Comparison of ENCODE assay signal across 9 cellular contexts in the genomic region with DNA sequence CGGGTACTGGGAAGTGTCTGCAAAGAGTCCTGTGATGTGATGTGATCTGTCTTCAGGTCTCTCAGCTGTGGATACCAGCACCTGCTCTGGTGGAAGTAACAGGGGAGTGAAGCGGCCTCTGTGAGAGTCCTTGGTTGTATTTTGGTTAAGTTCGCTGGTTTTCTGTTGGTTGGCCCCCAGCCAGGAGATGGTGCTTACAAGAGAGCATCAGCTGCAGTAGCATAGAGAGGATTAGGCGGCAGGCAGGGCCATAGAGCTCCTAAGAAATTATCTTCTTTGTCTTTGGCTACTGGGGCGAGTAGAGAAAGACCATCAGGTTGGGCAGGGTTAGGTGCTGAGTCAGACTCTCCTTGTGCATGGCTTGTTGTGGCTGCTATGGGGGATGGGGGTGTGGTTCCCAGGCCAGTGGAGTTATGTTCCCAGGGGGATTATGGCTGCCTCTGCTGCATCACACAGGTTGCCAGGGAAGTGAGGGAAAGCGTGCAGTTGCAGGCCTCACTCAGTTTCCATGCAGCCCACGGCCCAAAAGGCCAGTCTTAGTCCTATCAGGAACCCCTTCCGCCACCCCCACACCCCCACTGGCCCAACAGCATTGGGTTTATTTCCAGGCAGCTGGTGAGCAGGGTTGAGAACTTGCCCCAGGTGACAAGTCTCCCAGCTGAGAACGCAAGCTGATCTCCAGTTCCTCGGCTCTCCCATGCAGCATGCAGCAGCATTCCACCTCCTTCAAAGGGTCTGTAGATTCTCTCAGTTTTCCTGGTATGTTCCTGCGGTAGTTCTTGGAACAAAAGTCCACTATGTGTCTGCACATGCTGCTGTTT.
DNase-seq lines count a peak whose midpoint lies in the region; ATAC-seq and TF ChIP-seq lines count a peak whose summit lies in the region.
"Had no signal": no experiment of that assay in that cellular context is flagged by ENCODE, and none has a peak within 500 bp of the region (broad histone marks: within the 10 kb centered on the region; RNA-seq: fewer than 3 reads in every experiment).

No MANE protein-coding gene starts in this region.

- H3K36me3 ChIP-seq in H7 (replicated peaks; ENCODE audit: control insufficient read depth, insufficient read depth, low read length): no peaks in the 10 kb centered on the region

- no peaks in the 10 kb centered on the region for H3K27me3 ChIP-seq in H7 (ENCODE audit: control insufficient read depth, insufficient read depth, low read length)

- in situ Hi-C loops in astrocyte of the spinal cord (cut with HindIII; ENCODE audit: low sequenced_read_pairs): no loop called here

- H3K4me3 Mint-ChIP-seq in Calu3 (ENCODE audit: low read depth, unreplicated experiment): no peak overlapping the region

- ATAC-seq in GM21515 (IDR thresholded peaks at IDR 0.05; ENCODE audit: unreplicated experiment): no peak
- no peak for ATAC-seq in GM21360 (IDR thresholded peaks at IDR 0.05; ENCODE audit: unreplicated experiment)

- intact Hi-C loops in Calu3 (cut with micrococcal nuclease; ENCODE audit: unreplicated experiment): no loop called here

- no peaks in the 10 kb centered on the region for H3K4me1 Mint-ChIP-seq in Calu3 (ENCODE audit: low read depth, unreplicated experiment)

- CTCF ChIA-PET in Calu3 (lab: Charles Lee): no interaction called here

- no peak overlapping the region for H3K4me3 ChIP-seq in astrocyte of the spinal cord (ENCODE audit: low read depth, low read length)
- no peak overlapping the region for H3K4me3 ChIP-seq in H7 (ENCODE audit: insufficient read depth, low read depth, low read length)

- TF ChIP-seq CTCF in astrocyte of the spinal cord (IDR thresholded peaks at IDR 0.05; ENCODE audit: low read depth, low read length) (no peak), Calu3 (IDR thresholded peaks at IDR 0.05; ENCODE audit: unreplicated experiment) (no peak)

- no TSS peak for BruUV-seq in Calu3 (replicated peaks; lab: Mats Ljungman, UMichigan)

- H3K27me3 Mint-ChIP-seq in Calu3 (ENCODE audit: unreplicated experiment): no peaks in the 10 kb centered on the region

- peaks cover 7% of the 10 kb centered on the region for H3K36me3 Mint-ChIP-seq in Calu3 (ENCODE audit: insufficient read depth, unreplicated experiment)

- no peak overlapping the region for H3K27ac Mint-ChIP-seq in Calu3 (ENCODE audit: unreplicated experiment)

- H3K9me3 Mint-ChIP-seq in Calu3 (ENCODE audit: low read depth, unreplicated experiment): no peaks in the 10 kb centered on the region

- DNase-seq in EL (peak; percentile 20), LHCN-M2 (ENCODE audit: low read depth) (peak; percentile 68), astrocyte of the spinal cord (ENCODE audit: low read depth, low spot score) (peak; percentile 46), kidney tubule cell (ENCODE audit: low spot score) (peak; percentile 80), H7 (no peak), Calu3 (no peak)
- DNase-seq: activated CD4-positive, alpha-beta T cell treated with anti-CD3 and anti-CD28 coated beads for 48 hours had no signal

Comparison
In these comparisons a context has a peak if more than half of its experiments do, and no peak if none do; other contexts are left out.
1. DNase-seq: peak in EL (single experiment), LHCN-M2 (single experiment), astrocyte of the spinal cord (single experiment) and kidney tubule cell (single experiment); none in H7 (single experiment) and Calu3 (single experiment).